ENCODE assay signal across 27 cellular contexts in the genomic region with DNA sequence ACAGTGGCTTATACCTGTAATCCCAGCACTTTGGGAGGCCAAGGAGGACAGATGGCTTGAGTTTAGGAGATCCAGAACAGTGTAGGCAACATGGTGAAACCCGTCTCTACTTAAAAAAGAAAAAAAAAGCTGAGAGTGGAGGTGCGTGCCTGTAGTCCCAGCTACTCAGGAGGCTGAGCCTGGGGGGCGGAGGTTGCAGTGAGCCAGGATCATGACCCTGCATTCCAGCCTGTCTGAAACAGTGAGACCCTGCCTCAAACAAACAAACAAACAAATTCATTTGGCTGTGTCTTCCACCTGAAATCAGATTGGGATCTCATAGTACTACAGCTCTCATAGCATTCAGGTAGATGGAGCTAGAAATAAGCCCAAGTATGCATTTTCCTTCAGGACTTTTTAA.
"Had no signal": no experiment of that assay in that cellular context is flagged by ENCODE, and none has a peak within 500 bp of the region (broad histone marks: within the 10 kb centered on the region; RNA-seq: fewer than 3 reads in every experiment).

No MANE protein-coding gene starts in this region.

- ATAC-seq: activated CD8-positive, alpha-beta T cell treated with anti-CD3 and anti-CD28 coated beads, Interleukin-2, amount 10 ng/mL, durations not matched to agents 7 days and 5 days; Panc1; Right ventricle myocardium inferior had no signal

- H3K4me3 Mint-ChIP-seq: activated CD8-positive, alpha-beta T cell treated with anti-CD3 and anti-CD28 coated beads, Interleukin-2, amount 10 ng/mL, durations not matched to agents 7 days and 5 days; activated naive CD4-positive, alpha-beta T cell treated with anti-CD3 and anti-CD28 coated beads, Interleukin-2, amount 50 U/mL, for 24 hours; T-helper 2 cell treated with Interferon-gamma antibody and Interleukin-4, amounts not matched to agents 5 μg/mL and 100 μg/mL, for 36 hours had no signal

- H3K27me3 ChIP-seq: breast epithelium had no signal

- DNase-seq: activated CD4-positive, alpha-beta T cell treated with anti-CD3 and anti-CD28 coated beads for 48 hours; activated CD4-positive, alpha-beta T cell treated with anti-CD3 and anti-CD28 coated beads, Interleukin-2, amount 50 U/mL, for 4 hours; activated CD4-positive, CD25-positive, alpha-beta regulatory T cell treated with anti-CD3 and anti-CD28 coated beads, Interleukin-2, amount 50 U/mL, for 72 hours; activated CD8-positive, alpha-beta memory T cell treated with anti-CD3 and anti-CD28 coated beads, Interleukin-2, amount 50 U/mL, for 48 hours; activated CD8-positive, alpha-beta T cell treated with anti-CD3 and anti-CD28 coated beads, Interleukin-2, amount 10 ng/mL, durations not matched to agents 7 days and 5 days; activated naive CD4-positive, alpha-beta T cell; activated T-cell treated with anti-CD3 and anti-CD28 coated beads, Interleukin-2, amount 50 U/mL, for 1 hour; aorta; caudate nucleus; Karpas-422; MM.1S; NCI-H1105; NCI-H1436; NCI-H1694 treated with DMSO at 0.1 percent for 48 hours; NCI-H2029 treated with DMSO at 0.1 percent for 48 hours; NCI-H446 treated with DMSO at 0.1 percent for 48 hours; NCI-H524 treated with DMSO at 0.1 percent for 48 hours; NCI-H748 treated with DMSO at 0.1 percent for 48 hours; OCI-M1; RPMI8226; T-helper 1 cell had no signal

- H3K4me1 ChIP-seq: breast epithelium had no signal

- H3K27ac Mint-ChIP-seq: activated CD8-positive, alpha-beta T cell treated with anti-CD3 and anti-CD28 coated beads, Interleukin-2, amount 10 ng/mL, durations not matched to agents 7 days and 5 days; activated naive CD4-positive, alpha-beta T cell treated with anti-CD3 and anti-CD28 coated beads, Interleukin-2, amount 50 U/mL, for 24 hours; T-helper 2 cell treated with Interferon-gamma antibody and Interleukin-4, amounts not matched to agents 5 μg/mL and 100 μg/mL, for 36 hours had no signal

- H3K27ac ChIP-seq: breast epithelium, SK-N-MC had no signal

- H3K9me3 Mint-ChIP-seq: activated naive CD4-positive, alpha-beta T cell treated with anti-CD3 and anti-CD28 coated beads, Interleukin-2, amount 50 U/mL, for 24 hours had no signal

- H3K27me3 Mint-ChIP-seq: activated naive CD4-positive, alpha-beta T cell treated with anti-CD3 and anti-CD28 coated beads, Interleukin-2, amount 50 U/mL, for 24 hours had no signal
